In genomic region chr13:32427852-32428580, GRCh38 we compare ENCODE assay signal across 8 cellular contexts. TPM values are rescaled to one million over a fixed set of nuclear protein-coding genes. Genes with fewer than 3 reads are reported as not detected.
DNase-seq lines count a peak whose midpoint lies in the region; ATAC-seq and TF ChIP-seq lines count a peak whose summit lies in the region.

TSS of gene N4BP2L1 (minus strand) at chr13:32428130. CDS start at chr13:32428082, 48 bp downstream.

- TF ChIP-seq CTCF in GM12875 (IDR thresholded peaks at IDR 0.05; ENCODE audit: borderline replicate concordance, insufficient read depth, low read depth, low read length) (no peak), NB4 (IDR thresholded peaks at IDR 0.05; ENCODE audit: low read depth, low read length) (no peak), WTC11 (IDR thresholded peaks at IDR 0.05) (no peak)

- H3K9me3 Mint-ChIP-seq in WTC11 = no peaks in the 10 kb centered on the region

- H3K4me3 Mint-ChIP-seq in WTC11 = peak within 1 kb of the TSS; percentile 73

- peak within 1 kb of the TSS; percentile 87 for H3K27ac ChIP-seq in caudate nucleus (ENCODE audit: low read depth, low read length)

- H3K36me3 Mint-ChIP-seq in WTC11 = no peaks in the 10 kb centered on the region

- H3K27me3 Mint-ChIP-seq in WTC11 (ENCODE audit: low read depth) = peaks cover 11% of the 10 kb centered on the region

- DNase-seq in NB4 (ENCODE audit: low read depth) (peak; percentile 96), WTC11 (ENCODE audit: low spot score) (peak; percentile 53), caudate nucleus (lab: John Stamatoyannopoulos, UW) (peak in 60 of 61 donors; percentile 19 to 91 (median 68)), kidney glomerular epithelial cell (lab: John Stamatoyannopoulos, UW) (peak; percentile 49), HCEC 1CT (no peak)
- DNase-seq in stimulated activated CD4-positive, alpha-beta T cell treated with anti-CD3 and anti-CD28 coated beads, Interleukin-15, amount 100 ng/mL, for 48 hours (ENCODE audit: low read depth in 2 of 2) = peak; percentile 73 to 84

- H3K27ac Mint-ChIP-seq in WTC11 = peak within 1 kb of the TSS; percentile 8; the same call in 1 of the 2 replicates

- peak; percentile 92 for TF ChIP-seq POLR2A in NB4 (IDR thresholded peaks at IDR 0.05; ENCODE audit: extremely low read depth, insufficient read length)

- peak; percentile 71 for ATAC-seq in HG02571 (IDR thresholded peaks at IDR 0.05; ENCODE audit: unreplicated experiment)
- ATAC-seq in WTC11 = peak; percentile 73

- H3K4me3 ChIP-seq in GM12875 (ENCODE audit: low read depth, low read length) (peak within 1 kb of the TSS; percentile 85), NB4 (ENCODE audit: low read depth, low read length) (peak within 1 kb of the TSS; percentile 82)

- peaks cover 27% of the 10 kb centered on the region for H3K4me1 Mint-ChIP-seq in WTC11

- POLR2A ChIA-PET in WTC11 (lab: Charles Lee) = interaction anchor here (1.0 to 2.2 kb wide), 3 partner anchors 19 to 113 kb away, joined by 3 to 9 read pairs (median 3); partner anchors contain the start of genes BRCA2 and ZAR1L

- CTCF ChIA-PET in WTC11 (lab: Charles Lee) = interaction anchor here (0.6 to 1.7 kb wide), 8 partner anchors 13 to 1004 kb away, joined by 3 to 6 read pairs (median 4); partner anchors contain the start of gene PDS5B

TF ChIP-seq in WTC11, 78 proteins besides CTCF, POLR2A, EP300 and RAD21:
- peak; percentile 63 for TF ChIP-seq USF2 (CRISPR knock-in tag; IDR thresholded peaks at IDR 0.05)
- 0 out of 2 replicates have a peak, but pooled peaks have one; percentile 41 for TF ChIP-seq FOXK1 (CRISPR knock-in tag; IDR thresholded peaks at IDR 0.05)
- no peak for TF ChIP-seq IRF2 (CRISPR knock-in tag; IDR thresholded peaks at IDR 0.05; ENCODE audit: borderline replicate concordance, low read depth)
- TF ChIP-seq ZMAT4 (CRISPR knock-in tag; IDR thresholded peaks at IDR 0.05) = no peak
- TF ChIP-seq E2F5 (CRISPR knock-in tag; IDR thresholded peaks at IDR 0.05) = no peak
- 0 out of 2 replicates have a peak, but pooled peaks have one; percentile 19 for TF ChIP-seq GABPB1 (CRISPR knock-in tag; IDR thresholded peaks at IDR 0.05)
- TF ChIP-seq ETV6 (CRISPR knock-in tag; IDR thresholded peaks at IDR 0.05) = 0 out of 2 replicates have a peak, but pooled peaks have one; percentile 19
- peak; percentile 51; the same call in 1 of the 2 replicates for TF ChIP-seq USF1 (CRISPR knock-in tag; IDR thresholded peaks at IDR 0.05)
- 0 out of 2 replicates have a peak, but pooled peaks have one; percentile 14 for TF ChIP-seq SP1 (CRISPR knock-in tag; conservative IDR thresholded peaks at IDR 0.05)

RNA-seq across cellular contexts. Expression of gene N4BP2L1, which starts in this region (rescaled TPM):
- total RNA-seq in WTC11 (2021) = 3.8 to 5.3 TPM (median 3.8 TPM) in 3 replicates
